Comparison of ENCODE assay signal across 8 cellular contexts in genomic region chr19:47777245-47778088, GRCh38. TPM values are rescaled to one million over a fixed set of nuclear protein-coding genes. Genes with fewer than 3 reads are reported as not detected.
DNase-seq lines count a peak whose midpoint lies in the region; ATAC-seq, FAIRE-seq and TF ChIP-seq lines count a peak whose summit lies in the region.
"Not testable (repeated sequence)": the region's sequence is repeated elsewhere in the genome, so short reads cannot be mapped to it uniquely, and the experiment has no call there.

No MANE protein-coding gene starts in this region.

- peak overlapping the region; percentile 80 to 96 (median 90) for H3K4me3 ChIP-seq in BLaER1 treated with 17β-estradiol and CSF1 and Interleukin-3, amounts not matched to agents 10 nM and 100 nM
- H3K4me3 ChIP-seq in HUES6 (ENCODE audit: low read depth, low read length) (peak overlapping the region; percentile 86), SK-N-MC (peak overlapping the region; percentile 87), keratinocyte (ENCODE audit: control insufficient read depth in 2 of 3, extremely low read depth in 1 of 3, insufficient read depth in 2 of 3, low read depth in 1 of 3, low read length in 3 of 3) (peak overlapping the region; percentile 77 to 97 (median 83)), subcutaneous abdominal adipose tissue (ENCODE audit: low read depth in 1 of 5, low read length in 5 of 5) (peak overlapping the region; percentile 70 to 85 (median 83))

- not testable (repeated sequence) for ATAC-seq in activated naive CD8-positive, alpha-beta T cell treated with anti-CD3 and anti-CD28 coated beads, Interleukin-2, amount 10 ng/mL, durations not matched to agents 7 days and 5 days (ENCODE audit: low read depth)

- H3K9me3 ChIP-seq in BLaER1 treated with 17β-estradiol and CSF1 and Interleukin-3, amounts not matched to agents 10 nM and 100 nM (replicated peaks in 1 of 11); HUES6 (ENCODE audit: control insufficient read depth, insufficient read depth, low read depth, low read length); SK-N-MC (ENCODE audit: low read depth, low read length); keratinocyte (ENCODE audit: control insufficient read depth, low read depth, low read length); subcutaneous abdominal adipose tissue (ENCODE audit: control insufficient read depth in 5 of 5, low read length in 5 of 5): not testable (repeated sequence)

- TF ChIP-seq CTCF in endothelial cell (IDR thresholded peaks at IDR 0.05; ENCODE audit: unreplicated experiment); keratinocyte (optimal IDR thresholded peaks at IDR 0.05 in 1 of 3, IDR thresholded peaks at IDR 0.05 in 1 of 3, conservative IDR thresholded peaks at IDR 0.05 in 1 of 3; ENCODE audit: extremely low read depth in 1 of 3, insufficient read depth in 2 of 3, low read length in 3 of 3); neural crest cell (conservative IDR thresholded peaks at IDR 0.05): not testable (repeated sequence)

- not testable (repeated sequence) for FAIRE-seq in keratinocyte (lab: Jason Lieb, UNC)

- peak overlapping the region; percentile 97 for H3K27ac Mint-ChIP-seq in activated naive CD8-positive, alpha-beta T cell treated with anti-CD3 and anti-CD28 coated beads, Interleukin-2, amount 10 ng/mL, durations not matched to agents 7 days and 5 days
- H3K27ac Mint-ChIP-seq in endothelial cell (ENCODE audit: unreplicated experiment) (peak overlapping the region; percentile 100), neural crest cell (ENCODE audit: unreplicated experiment) (peak overlapping the region; percentile 98)

- H3K4me1 Mint-ChIP-seq in activated naive CD8-positive, alpha-beta T cell treated with anti-CD3 and anti-CD28 coated beads, Interleukin-2, amount 10 ng/mL, durations not matched to agents 7 days and 5 days: peaks cover 20% of the 10 kb centered on the region
- H3K4me1 Mint-ChIP-seq in endothelial cell (ENCODE audit: unreplicated experiment): peaks cover 38% of the 10 kb centered on the region
- peaks cover 36% of the 10 kb centered on the region for H3K4me1 Mint-ChIP-seq in neural crest cell

- H3K27ac ChIP-seq in BLaER1 treated with 17β-estradiol and CSF1 and Interleukin-3, amounts not matched to agents 10 nM and 100 nM: peak overlapping the region; percentile 91 to 99 (median 97); a peak in 15 of 22 replicates
- H3K27ac ChIP-seq in HUES6 (ENCODE audit: low read depth, low read length) (peak overlapping the region; percentile 100), keratinocyte (ENCODE audit: control insufficient read depth, insufficient read depth, low read length) (peak overlapping the region; percentile 98), subcutaneous abdominal adipose tissue (ENCODE audit: low read depth, low read length) (peak overlapping the region; percentile 95)
- H3K27ac ChIP-seq in SK-N-MC: not testable (repeated sequence)

- dilution Hi-C loops in keratinocyte (cut with MboI; ENCODE audit: extremely low pct_ligation_motif_present, low sequenced_read_pairs): not testable (repeated sequence)

- peaks cover 0 to 32% (median 5%) of the 10 kb centered on the region in 11 experiments; a peak in 9 of 22 replicates for H4K20me1 ChIP-seq in BLaER1 treated with 17β-estradiol and CSF1 and Interleukin-3, amounts not matched to agents 10 nM and 100 nM
- H4K20me1 ChIP-seq in keratinocyte (ENCODE audit: control insufficient read depth, extremely low read depth, insufficient read depth, low read length): not testable (repeated sequence)

- H3K36me3 ChIP-seq in BLaER1 treated with 17β-estradiol and CSF1 and Interleukin-3, amounts not matched to agents 10 nM and 100 nM: peaks cover 11 to 23% (median 19%) of the 10 kb centered on the region in 11 experiments; a peak in 21 of 22 replicates
- H3K36me3 ChIP-seq in HUES6 (ENCODE audit: control insufficient read depth, insufficient read depth, low read length) (peaks cover 24% of the 10 kb centered on the region), SK-N-MC (ENCODE audit: insufficient read depth, low read length) (peaks cover 16% of the 10 kb centered on the region; the same call in 1 of the 2 replicates), keratinocyte (ENCODE audit: control insufficient read depth in 2 of 2, extremely low read depth in 1 of 2, insufficient read depth in 2 of 2, low read length in 2 of 2) (peaks cover 11 to 13% of the 10 kb centered on the region in 2 experiments), subcutaneous abdominal adipose tissue (ENCODE audit: control insufficient read depth in 5 of 5, insufficient read depth in 5 of 5, low read length in 5 of 5) (peaks cover 0 to 14% (median 9%) of the 10 kb centered on the region in 5 donors)

- H3K27me3 Mint-ChIP-seq in activated naive CD8-positive, alpha-beta T cell treated with anti-CD3 and anti-CD28 coated beads, Interleukin-2, amount 10 ng/mL, durations not matched to agents 7 days and 5 days; neural crest cell (ENCODE audit: low read depth): not testable (repeated sequence)
- H3K27me3 Mint-ChIP-seq in endothelial cell (ENCODE audit: unreplicated experiment): peaks cover 10% of the 10 kb centered on the region

- peak overlapping the region; percentile 90 to 99 (median 96); a peak in 21 of 22 replicates for H3K9ac ChIP-seq in BLaER1 treated with 17β-estradiol and CSF1 and Interleukin-3, amounts not matched to agents 10 nM and 100 nM
- H3K9ac ChIP-seq in HUES6 (ENCODE audit: low read length) (peak overlapping the region; percentile 99), SK-N-MC (ENCODE audit: insufficient read length) (peak overlapping the region; percentile 93), keratinocyte (ENCODE audit: control insufficient read depth, extremely low read depth, insufficient read depth, low read length) (peak overlapping the region; percentile 98), subcutaneous abdominal adipose tissue (ENCODE audit: low read length in 5 of 5) (peak overlapping the region in 3 of 5 donors; percentile 86 to 90 (median 88))

- peak overlapping the region; percentile 76 for H2AFZ ChIP-seq in keratinocyte (ENCODE audit: control insufficient read depth, low read length)

- not testable (repeated sequence) for H3K27me3 ChIP-seq in BLaER1 treated with 17β-estradiol and CSF1 and Interleukin-3, amounts not matched to agents 10 nM and 100 nM; HUES6 (ENCODE audit: control insufficient read depth, insufficient read depth, low read length); keratinocyte (ENCODE audit: control insufficient read depth, extremely low read depth, insufficient read depth, low read length); subcutaneous abdominal adipose tissue (ENCODE audit: control insufficient read depth in 5 of 5, insufficient read depth in 4 of 5, low read length in 5 of 5)

- POLR2A ChIA-PET in activated naive CD8-positive, alpha-beta T cell treated with anti-CD3 and anti-CD28 coated beads, Interleukin-2, amount 10 ng/mL, durations not matched to agents 7 days and 5 days (lab: Charles Lee): interaction anchor here (0.6 to 1.0 kb wide), 3 partner anchors 27 to 54 kb away, joined by 3 to 4 read pairs (median 4); partner anchors contain the start of gene NOP53

- H3K4me2 ChIP-seq in BLaER1 treated with 17β-estradiol and CSF1 and Interleukin-3, amounts not matched to agents 10 nM and 100 nM: peak overlapping the region; percentile 84 to 97 (median 92)
- peak overlapping the region; percentile 77 for H3K4me2 ChIP-seq in keratinocyte (ENCODE audit: control insufficient read depth, extremely low read depth, insufficient read depth, low read depth, low read length)

- not testable (repeated sequence) for H3K9me3 Mint-ChIP-seq in activated naive CD8-positive, alpha-beta T cell treated with anti-CD3 and anti-CD28 coated beads, Interleukin-2, amount 10 ng/mL, durations not matched to agents 7 days and 5 days; endothelial cell (ENCODE audit: unreplicated experiment); neural crest cell

- H3K79me2 ChIP-seq in keratinocyte (ENCODE audit: control insufficient read depth, insufficient read depth, low read length): peaks cover 25% of the 10 kb centered on the region

- not testable (repeated sequence) for H3K36me3 Mint-ChIP-seq in activated naive CD8-positive, alpha-beta T cell treated with anti-CD3 and anti-CD28 coated beads, Interleukin-2, amount 10 ng/mL, durations not matched to agents 7 days and 5 days; neural crest cell (ENCODE audit: low read depth)
- H3K36me3 Mint-ChIP-seq in endothelial cell (ENCODE audit: low read depth, unreplicated experiment): peaks cover 28% of the 10 kb centered on the region

- not testable (repeated sequence) for DNase-seq in SK-N-MC (ENCODE audit: low read depth, low spot score); activated naive CD8-positive, alpha-beta T cell treated with anti-CD3 and anti-CD28 coated beads, Interleukin-2, amount 10 ng/mL, durations not matched to agents 7 days and 5 days; endothelial cell (ENCODE audit: low spot score); keratinocyte (ENCODE audit: low read depth, low spot score); neural crest cell (ENCODE audit: low read depth, low spot score)

- peak overlapping the region; percentile 99 for H3K4me3 Mint-ChIP-seq in activated naive CD8-positive, alpha-beta T cell treated with anti-CD3 and anti-CD28 coated beads, Interleukin-2, amount 10 ng/mL, durations not matched to agents 7 days and 5 days
- H3K4me3 Mint-ChIP-seq in endothelial cell (ENCODE audit: unreplicated experiment): peak overlapping the region; percentile 97
- peak overlapping the region; percentile 92 for H3K4me3 Mint-ChIP-seq in neural crest cell

- H3K9me1 ChIP-seq in keratinocyte (ENCODE audit: control insufficient read depth, extremely low read depth, insufficient read depth, low read length): not testable (repeated sequence)

- H3K4me1 ChIP-seq in BLaER1 treated with 17β-estradiol and CSF1 and Interleukin-3, amounts not matched to agents 10 nM and 100 nM: peaks cover 15 to 27% (median 21%) of the 10 kb centered on the region in 10 experiments
- H3K4me1 ChIP-seq in HUES6 (ENCODE audit: control insufficient read depth, insufficient read depth, low read length) (peaks cover 20% of the 10 kb centered on the region), keratinocyte (ENCODE audit: control insufficient read depth, extremely low read depth, insufficient read depth, low read length) (peaks cover 14% of the 10 kb centered on the region), subcutaneous abdominal adipose tissue (ENCODE audit: control insufficient read depth in 5 of 5, insufficient read depth in 5 of 5, low read length in 5 of 5) (peaks cover 9 to 55% (median 38%) of the 10 kb centered on the region in 5 donors)

RNA-seq across cellular contexts. Expression of gene SELENOW, which starts 1.0 kb away (rescaled TPM):
- total RNA-seq in activated naive CD8-positive, alpha-beta T cell treated with anti-CD3 and anti-CD28 coated beads, Interleukin-2, amount 10 ng/mL, durations not matched to agents 7 days and 5 days: 100 to 1,000 TPM; 116 to 120 TPM
- total RNA-seq in endothelial cell (ENCODE audit: unreplicated experiment) (791 TPM), neural crest cell (175 and 179 TPM in 2 replicates)
- polyA plus RNA-seq in keratinocyte: 421 to 777 TPM (median 509 TPM) in 3 replicates
- polyA plus RNA-seq in keratinocyte (2011; ENCODE audit: low read depth): 95.6 TPM
- 628 and 828 TPM in 2 replicates for polyA plus RNA-seq in keratinocyte (2011; cell fraction: cytosol; rRNA removed)
- polyA plus RNA-seq in keratinocyte (2011; cell fraction: nucleus; rRNA removed): 193 and 224 TPM in 2 replicates
- 242 and 370 TPM in 2 replicates for polyA plus RNA-seq in keratinocyte (2012; ENCODE audit: low replicate concordance)
- polyA minus RNA-seq in keratinocyte: 130 to 266 TPM (median 265 TPM) in 3 replicates
- 221 TPM for polyA minus RNA-seq in keratinocyte (2011; cell fraction: cytosol; rRNA and poly(A)+ RNA removed)
- 38.6 and 40.7 TPM in 2 replicates for polyA minus RNA-seq in keratinocyte (2011; cell fraction: nucleus; rRNA and poly(A)+ RNA removed)

RNA-seq across cellular contexts. Expression of gene TPRX1, which starts 26.9 kb away (rescaled TPM):
- not detected for total RNA-seq in activated naive CD8-positive, alpha-beta T cell treated with anti-CD3 and anti-CD28 coated beads, Interleukin-2, amount 10 ng/mL, durations not matched to agents 7 days and 5 days
- total RNA-seq in endothelial cell (ENCODE audit: unreplicated experiment) (not detected), neural crest cell (not detected in 2 replicates)
- polyA plus RNA-seq in keratinocyte: not detected in 3 replicates
- not detected for polyA plus RNA-seq in keratinocyte (2011; ENCODE audit: low read depth)
- not detected in 2 replicates for polyA plus RNA-seq in keratinocyte (2011; cell fraction: cytosol; rRNA removed)
- polyA plus RNA-seq in keratinocyte (2011; cell fraction: nucleus; rRNA removed): not detected in 2 replicates
- not detected in 2 replicates for polyA plus RNA-seq in keratinocyte (2012; ENCODE audit: low replicate concordance)
- polyA minus RNA-seq in keratinocyte: not detected in 3 replicates
- polyA minus RNA-seq in keratinocyte (2011; cell fraction: cytosol; rRNA and poly(A)+ RNA removed): not detected
- polyA minus RNA-seq in keratinocyte (2011; cell fraction: nucleus; rRNA and poly(A)+ RNA removed): not detected in 2 replicates

RNA-seq across cellular contexts. Expression of gene NOP53, which starts 32.1 kb away (rescaled TPM):
- total RNA-seq in activated naive CD8-positive, alpha-beta T cell treated with anti-CD3 and anti-CD28 coated beads, Interleukin-2, amount 10 ng/mL, durations not matched to agents 7 days and 5 days: 100 to 1,000 TPM; 434 to 469 TPM
- total RNA-seq in endothelial cell (ENCODE audit: unreplicated experiment): 324 TPM
- polyA plus RNA-seq in keratinocyte: 64.5 to 80.2 TPM (median 73.9 TPM) in 3 replicates
- polyA plus RNA-seq in keratinocyte (2011; ENCODE audit: low read depth): 126 TPM
- polyA plus RNA-seq in keratinocyte (2011; cell fraction: cytosol; rRNA removed): 33.7 and 90.4 TPM in 2 replicates
- 50.2 and 59.6 TPM in 2 replicates for polyA plus RNA-seq in keratinocyte (2011; cell fraction: nucleus; rRNA removed)
- polyA plus RNA-seq in keratinocyte (2012; ENCODE audit: low replicate concordance): 137 and 149 TPM in 2 replicates
- polyA minus RNA-seq in keratinocyte: 29.1 to 62.5 TPM (median 32.3 TPM) in 3 replicates
- 129 TPM for polyA minus RNA-seq in keratinocyte (2011; cell fraction: cytosol; rRNA and poly(A)+ RNA removed)
- polyA minus RNA-seq in keratinocyte (2011; cell fraction: nucleus; rRNA and poly(A)+ RNA removed): 28.0 and 30.9 TPM in 2 replicates
- total RNA-seq in neural crest cell: 285 and 304 TPM in 2 replicates

RNA-seq across cellular contexts. Expression of gene CRX, which starts 44.3 kb away (rescaled TPM):
- under 1 TPM in 1 of 2 experiments, not detected in 1; 0.06 TPM for total RNA-seq in activated naive CD8-positive, alpha-beta T cell treated with anti-CD3 and anti-CD28 coated beads, Interleukin-2, amount 10 ng/mL, durations not matched to agents 7 days and 5 days
- total RNA-seq in endothelial cell (ENCODE audit: unreplicated experiment): not detected
- not detected in 3 replicates for polyA plus RNA-seq in keratinocyte
- polyA plus RNA-seq in keratinocyte (2011; ENCODE audit: low read depth): not detected
- not detected in 2 replicates for polyA plus RNA-seq in keratinocyte (2011; cell fraction: cytosol; rRNA removed)
- not detected in 2 replicates for polyA plus RNA-seq in keratinocyte (2011; cell fraction: nucleus; rRNA removed)
- not detected in 2 replicates for polyA plus RNA-seq in keratinocyte (2012; ENCODE audit: low replicate concordance)
- not detected in 3 replicates for polyA minus RNA-seq in keratinocyte
- polyA minus RNA-seq in keratinocyte (2011; cell fraction: cytosol; rRNA and poly(A)+ RNA removed): not detected
- not detected in 2 replicates for polyA minus RNA-seq in keratinocyte (2011; cell fraction: nucleus; rRNA and poly(A)+ RNA removed)
- not detected in 2 replicates for total RNA-seq in neural crest cell
